ENCODE assay signal across 9 cellular contexts in genomic region chr2:177241771-177242135, GRCh38. TPM values are rescaled to one million over a fixed set of nuclear protein-coding genes. Genes with fewer than 3 reads are reported as not detected.
A peak's percentile ranks its signal among the peaks of the same experiment; 100 is the strongest.
DNase-seq lines count a peak whose midpoint lies in the region; ATAC-seq and TF ChIP-seq lines count a peak whose summit lies in the region.
"Had no signal": no experiment of that assay in that cellular context is flagged by ENCODE, and none has a peak within 500 bp of the region (broad histone marks: within the 10 kb centered on the region; RNA-seq: fewer than 3 reads in every experiment).

No MANE protein-coding gene starts in this region.

- H3K36me3 ChIP-seq in left ventricle myocardium inferior (no peaks in the 10 kb centered on the region), mammary epithelial cell (ENCODE audit: insufficient read depth, low read length) (no peaks in the 10 kb centered on the region), muscle layer of colon (ENCODE audit: insufficient read depth, low read length) (no peaks in the 10 kb centered on the region), aorta (ENCODE audit: control insufficient read depth in 1 of 2, insufficient read depth in 2 of 2, low read length in 1 of 2) (peaks cover 0 to 2% of the 10 kb centered on the region in 2 donors)

- TF ChIP-seq CTCF in left ventricle myocardium inferior (IDR thresholded peaks at IDR 0.05; ENCODE audit: borderline replicate concordance) (no peak), mammary epithelial cell (conservative IDR thresholded peaks at IDR 0.05 in 1 of 2, IDR thresholded peaks at IDR 0.05 in 1 of 2; ENCODE audit: extremely low read depth in 1 of 2, insufficient read depth in 1 of 2, low read depth in 1 of 2, low read length in 2 of 2) (no peak)

- 36% methylated on average over 1 of the region's 1 CpG for WGBS in mammary epithelial cell (ENCODE audit: low coverage, missing lambda C conversion rate)
- 19 to 26% methylated on average over 1 of the region's 1 CpG for WGBS in aorta, 2 donors

- dilution Hi-C loops in mammary epithelial cell (cut with HindIII; ENCODE audit: low sequenced_read_pairs), result no loop called here

- H3K9me3 ChIP-seq in left ventricle myocardium inferior (replicated peaks), result no peaks in the 10 kb centered on the region
- no peaks in the 10 kb centered on the region for H3K9me3 ChIP-seq in mammary epithelial cell (replicated peaks; ENCODE audit: insufficient read depth, low read length)
- no peaks in the 10 kb centered on the region for H3K9me3 ChIP-seq in muscle layer of colon (ENCODE audit: low read length)
- no peaks in the 10 kb centered on the region for H3K9me3 ChIP-seq in aorta (ENCODE audit: control insufficient read depth, low read length)

- H3K27me3 ChIP-seq in left ventricle myocardium inferior (ENCODE audit: low read depth), result no peaks in the 10 kb centered on the region
- H3K27me3 ChIP-seq in mammary epithelial cell (ENCODE audit: insufficient read depth, low read length), result no peaks in the 10 kb centered on the region
- H3K27me3 ChIP-seq in muscle layer of colon (ENCODE audit: control insufficient read depth in 1 of 2, insufficient read depth in 2 of 2, low read length in 2 of 2), result no peaks in the 10 kb centered on the region
- H3K27me3 ChIP-seq in aorta (ENCODE audit: control insufficient read depth in 1 of 2, insufficient read depth in 2 of 2, low read length in 1 of 2), result no peaks in the 10 kb centered on the region

- peak overlapping the region; percentile 87 for H3K4me2 ChIP-seq in mammary epithelial cell (ENCODE audit: insufficient read depth, low read depth, low read length)

- intact Hi-C loops in left ventricle myocardium inferior (cut with micrococcal nuclease), result no loop called here
- intact Hi-C loops in cardiac septum (cut with DNase I), result loop anchor here (1.0 to 2.0 kb wide), 2 partner anchors 22 to 29 kb away; partner anchors contain the start of gene HNRNPA3
- intact Hi-C loops in mammary epithelial cell (cut with micrococcal nuclease), result loop anchor here (1.0 to 5.0 kb wide), 2 partner anchors 22 to 56 kb away; no protein-coding TSS in a partner anchor
- intact Hi-C loops in aorta (cut with DNase I), result no loop called here

- BruUV-seq in mammary epithelial cell (replicated peaks; lab: Mats Ljungman, UMichigan), result no TSS peak

- no peak overlapping the region for H2AFZ ChIP-seq in mammary epithelial cell (ENCODE audit: low read depth, low read length)

- CTCF ChIA-PET in mammary epithelial cell (lab: Charles Lee; ENCODE audit: low non-redundant PET), result no interaction called here

- no peak for ATAC-seq in aorta (ENCODE audit: low FRiP score)

- peaks cover 19% of the 10 kb centered on the region for H4K20me1 ChIP-seq in mammary epithelial cell (ENCODE audit: insufficient read depth, low read length)

- peak overlapping the region; percentile 74 for H3K9ac ChIP-seq in mammary epithelial cell (ENCODE audit: insufficient read depth, low read length)
- H3K9ac ChIP-seq in muscle layer of colon (ENCODE audit: low read length), result peak overlapping the region; percentile 1

- peak overlapping the region; percentile 87 for H3K27ac ChIP-seq in left ventricle myocardium inferior (replicated peaks)
- peak overlapping the region; percentile 92 for H3K27ac ChIP-seq in mammary epithelial cell (ENCODE audit: insufficient read depth, low read depth, low read length)
- peak overlapping the region; percentile 89 for H3K27ac ChIP-seq in muscle layer of colon (ENCODE audit: low read depth, low read length)
- H3K27ac ChIP-seq in aorta (ENCODE audit: low read depth in 1 of 2, low read length in 2 of 2), result peak overlapping the region; percentile 87 to 98

- H3K79me2 ChIP-seq in mammary epithelial cell (ENCODE audit: insufficient read depth, low read length), result peaks cover 99% of the 10 kb centered on the region

- in situ Hi-C loops in mammary epithelial cell (cut with MboI; ENCODE audit: low sequenced_read_pairs in 2 of 2), result no loop called here

- peak overlapping the region; percentile 49 for H3K4me3 ChIP-seq in left ventricle myocardium inferior
- H3K4me3 ChIP-seq in mammary epithelial cell (replicated peaks in 1 of 3; ENCODE audit: insufficient read depth in 1 of 3, low read depth in 2 of 3, low read length in 3 of 3), result peak overlapping the region in 1 of 3 experiments; percentile 27
- H3K4me3 ChIP-seq in muscle layer of colon (ENCODE audit: low read depth in 1 of 2, low read length in 2 of 2), result peak overlapping the region; percentile 10 to 25
- H3K4me3 ChIP-seq in aorta (ENCODE audit: low read length in 2 of 2), result peak overlapping the region; percentile 10 to 34

- no peak for DNase-seq in left ventricle myocardium inferior
- no peak for DNase-seq in cardiac septum (ENCODE audit: low spot score)
- DNase-seq in mammary epithelial cell, result no peak
- DNase-seq in aorta, result no peak
- DNase-seq in putamen (ENCODE audit: low spot score), result no peak
- DNase-seq in NCI-H1930 (lab: John Stamatoyannopoulos, UW), result no peak
- DNase-seq in NCI-H526 (lab: John Stamatoyannopoulos, UW), result no peak
- DNase-seq: effector CD8-positive, alpha-beta T cell had no signal

- H3K4me1 ChIP-seq in left ventricle myocardium inferior (peaks cover 100% of the 10 kb centered on the region), mammary epithelial cell (ENCODE audit: insufficient read depth, low read length) (peaks cover 51% of the 10 kb centered on the region), muscle layer of colon (ENCODE audit: insufficient read depth, low read length) (peaks cover 85% of the 10 kb centered on the region), aorta (ENCODE audit: control insufficient read depth in 1 of 2, insufficient read depth in 2 of 2, low read length in 2 of 2) (peaks cover 11 to 26% of the 10 kb centered on the region in 2 donors)

RNA-seq across cellular contexts. Expression of gene NFE2L2, which starts 22.8 kb away (rescaled TPM):
- 50.7 TPM for total RNA-seq in left ventricle myocardium inferior
- total RNA-seq in cardiac septum, result 66.5 TPM
- 100 to 1,000 TPM in 1 of 2 donors, 10 to 100 TPM in 1; 88.7 to 112 TPM for total RNA-seq in mammary epithelial cell
- polyA plus RNA-seq in mammary epithelial cell, result 107 TPM
- polyA minus RNA-seq in mammary epithelial cell, result 116 TPM
- 100 to 1,000 TPM; 101 to 131 TPM for total RNA-seq in aorta
- 100 to 1,000 TPM in 1 of 2 donors, 10 to 100 TPM in 1; 83.4 to 103 TPM for polyA plus RNA-seq in aorta

RNA-seq across cellular contexts. Expression of gene HNRNPA3, which starts 29.2 kb away (rescaled TPM):
- total RNA-seq in left ventricle myocardium inferior (73.2 TPM), cardiac septum (95.7 TPM), mammary epithelial cell (100 to 1,000 TPM in 1 of 2 donors, 10 to 100 TPM in 1; 18.2 to 196 TPM), aorta (100 to 1,000 TPM; 149 to 178 TPM)
- polyA plus RNA-seq in mammary epithelial cell (59.9 TPM), aorta (100 to 1,000 TPM; 118 to 139 TPM)
- 29.6 TPM for polyA minus RNA-seq in mammary epithelial cell

Comparison
In these comparisons a context has a peak if more than half of its experiments do, and no peak if none do; other contexts are left out.
1. intact Hi-C loops: an anchor here in cardiac septum (1.0 to 2.0 kb wide) and mammary epithelial cell (1.0 to 5.0 kb wide); none called in left ventricle myocardium inferior and aorta.